In genomic region chr19:1065606-1066109, GRCh38 we compare ENCODE assay signal across 8 cellular contexts. TPM values are rescaled to one million over a fixed set of nuclear protein-coding genes. Genes with fewer than 3 reads are reported as not detected.
DNase-seq lines count a peak whose midpoint lies in the region; ATAC-seq, FAIRE-seq and TF ChIP-seq lines count a peak whose summit lies in the region.

No MANE protein-coding gene starts in this region.

- peaks cover 50% of the 10 kb centered on the region for H3K4me1 ChIP-seq in CD4-positive, alpha-beta memory T cell (ENCODE audit: insufficient read depth, low read length)
- peaks cover 16% of the 10 kb centered on the region for H3K4me1 ChIP-seq in HUES64 (ENCODE audit: insufficient read depth, low read length)
- peaks cover 17% of the 10 kb centered on the region for H3K4me1 ChIP-seq in GM12878 (ENCODE audit: control insufficient read depth, insufficient read depth, low read length)
- H3K4me1 ChIP-seq in mucosa of rectum (ENCODE audit: control insufficient read depth in 2 of 2, insufficient read depth in 2 of 2, low read length in 2 of 2), result peaks cover 30 to 39% of the 10 kb centered on the region in 2 donors
- peaks cover 0 to 38% of the 10 kb centered on the region in 2 donors for H3K4me1 ChIP-seq in right atrium auricular region

- no peak for TF ChIP-seq CTCF in GM12878 (IDR thresholded peaks at IDR 0.05 in 2 of 3, conservative IDR thresholded peaks at IDR 0.05 in 1 of 3; ENCODE audit: control insufficient read depth in 2 of 3, extremely low read depth in 1 of 3, insufficient read depth in 1 of 3, low read depth in 3 of 3, low read length in 3 of 3)
- no peak for TF ChIP-seq CTCF in right atrium auricular region (IDR thresholded peaks at IDR 0.05)

- no peaks in the 10 kb centered on the region for H3K9me3 ChIP-seq in CD4-positive, alpha-beta memory T cell (ENCODE audit: control insufficient read depth in 1 of 2, low read length in 2 of 2)
- no peaks in the 10 kb centered on the region for H3K9me3 ChIP-seq in HUES64 (ENCODE audit: insufficient read depth, low read depth, low read length)
- H3K9me3 ChIP-seq in GM12878 (replicated peaks; ENCODE audit: control insufficient read depth, insufficient read depth, low read length), result no peaks in the 10 kb centered on the region
- no peaks in the 10 kb centered on the region for H3K9me3 ChIP-seq in mucosa of rectum (ENCODE audit: control insufficient read depth in 2 of 2, low read length in 2 of 2)
- H3K9me3 ChIP-seq in right atrium auricular region, result no peaks in the 10 kb centered on the region

- TF ChIP-seq POLR2A in GM12878 (IDR thresholded peaks at IDR 0.05; ENCODE audit: low read depth, low read length), result no peak; the same call in 1 of the 2 replicates

- H3K79me2 ChIP-seq in GM12878 (ENCODE audit: control insufficient read depth, insufficient read depth, low read length), result peaks cover 30% of the 10 kb centered on the region

- H3K4me1 Mint-ChIP-seq in CD4-positive, alpha-beta memory T cell, result peaks cover 21 to 59% (median 38%) of the 10 kb centered on the region in 4 donors

- H2AFZ ChIP-seq in GM12878 (ENCODE audit: control insufficient read depth, low read depth, low read length), result no peak overlapping the region

- peak overlapping the region; percentile 98 for H3K27ac ChIP-seq in CD4-positive, alpha-beta memory T cell (ENCODE audit: low read depth, low read length)
- no peak overlapping the region for H3K27ac ChIP-seq in HUES64 (ENCODE audit: low read depth, low read length)
- no peak overlapping the region for H3K27ac ChIP-seq in GM12878 (ENCODE audit: control insufficient read depth, insufficient read depth)
- H3K27ac ChIP-seq in mucosa of rectum (ENCODE audit: low read depth in 2 of 2, low read length in 2 of 2), result peak overlapping the region; percentile 40 to 57
- no peak overlapping the region for H3K27ac ChIP-seq in right atrium auricular region

- WGBS in HUES64, result 50% methylated on average over 17 of the region's 17 CpGs
- WGBS in GM12878 (ENCODE audit: insufficient coverage, insufficient replicate concordance, low lambda C conversion rate, missing lambda C conversion rate), result 97% methylated on average over 17 of the region's 17 CpGs

- H3K27ac Mint-ChIP-seq in CD4-positive, alpha-beta memory T cell, result peak overlapping the region; percentile 37 to 95 (median 84)

- ATAC-seq in GM12878 (no peak), HG03571 (IDR thresholded peaks at IDR 0.05; ENCODE audit: unreplicated experiment) (no peak), GM18867 (IDR thresholded peaks at IDR 0.05; ENCODE audit: unreplicated experiment) (no peak)

- peak overlapping the region in 6 of 8 donors; percentile 51 to 96 (median 70) for H3K4me3 Mint-ChIP-seq in CD4-positive, alpha-beta memory T cell

- CTCF ChIA-PET in CD4-positive, alpha-beta memory T cell (lab: Charles Lee; ENCODE audit: partially characterized antibody), result interaction anchor here (1.2 to 5.7 kb wide), 14 partner anchors 8 to 44 kb away, joined by 3 to 219 read pairs (median 4); partner anchors contain the start of genes CNN2 and RNU6-2
- CTCF ChIA-PET in GM12878 (lab: Yijun Ruan, JAX), result interaction anchor here (0.8 to 2.2 kb wide), 8 partner anchors 11 to 65 kb away, joined by 3 to 7 read pairs (median 4); partner anchors contain the start of genes ABCA7 and RNU6-2

- H3K27me3 Mint-ChIP-seq in CD4-positive, alpha-beta memory T cell, result no peaks in the 10 kb centered on the region

- no peak overlapping the region for H3K4me3 ChIP-seq in CD4-positive, alpha-beta memory T cell (ENCODE audit: low read length in 2 of 2)
- H3K4me3 ChIP-seq in HUES64 (ENCODE audit: low read length) (peak overlapping the region; percentile 51; the same call in 1 of the 2 replicates), GM12878 (no peak overlapping the region), mucosa of rectum (ENCODE audit: low read length in 2 of 2) (peak overlapping the region; percentile 26 to 59), right atrium auricular region (no peak overlapping the region)

- peaks cover 2% of the 10 kb centered on the region for H3K36me3 ChIP-seq in CD4-positive, alpha-beta memory T cell (ENCODE audit: insufficient read depth, low read length)
- H3K36me3 ChIP-seq in HUES64 (ENCODE audit: insufficient read depth, low read length) (no peaks in the 10 kb centered on the region), GM12878 (ENCODE audit: control insufficient read depth in 2 of 2, insufficient read depth in 2 of 2, low read length in 1 of 2) (peaks cover 0 to 4% of the 10 kb centered on the region in 2 experiments; a peak in 2 of 4 replicates), mucosa of rectum (ENCODE audit: control insufficient read depth in 2 of 2, insufficient read depth in 2 of 2, low read length in 2 of 2) (no peaks in the 10 kb centered on the region), right atrium auricular region (no peaks in the 10 kb centered on the region)

- H4K20me1 ChIP-seq in GM12878 (ENCODE audit: control insufficient read depth, insufficient read depth), result no peaks in the 10 kb centered on the region

- POLR2A ChIA-PET in CD4-positive, alpha-beta memory T cell (lab: Charles Lee; ENCODE audit: partially characterized antibody), result interaction anchor here (1.2 to 57.1 kb wide), 6 partner anchors 2 to 203 kb away, joined by 7 to 3893 read pairs (median 532); partner anchors contain the start of genes ABCA7, ARHGAP45, CIRBP and CNN2
- POLR2A ChIA-PET in GM12878 (lab: Charles Lee), result interaction anchor here (1.2 to 2.8 kb wide), 4 partner anchors 11 to 37 kb away, joined by 4 to 25 read pairs (median 8); no protein-coding TSS in a partner anchor

- in situ Hi-C loops in GM12878 (cut with MboI), result no loop called here

- no peaks in the 10 kb centered on the region for H3K27me3 ChIP-seq in CD4-positive, alpha-beta memory T cell (ENCODE audit: insufficient read depth, low read length)
- peaks cover 47% of the 10 kb centered on the region for H3K27me3 ChIP-seq in HUES64 (ENCODE audit: insufficient read depth, low read length)
- H3K27me3 ChIP-seq in GM12878 (replicated peaks in 1 of 2; ENCODE audit: control insufficient read depth in 2 of 2, insufficient read depth in 2 of 2, low read length in 1 of 2), result no peaks in the 10 kb centered on the region
- H3K27me3 ChIP-seq in mucosa of rectum (ENCODE audit: control insufficient read depth in 2 of 2, insufficient read depth in 2 of 2, low read length in 2 of 2), result peaks cover 5 to 28% of the 10 kb centered on the region in 2 donors
- peaks cover 11 to 22% of the 10 kb centered on the region in 2 donors for H3K27me3 ChIP-seq in right atrium auricular region

- SMC1A ChIA-PET in GM12878 (lab: Charles Lee; ENCODE audit: uncharacterized antibody, unreplicated experiment), result interaction anchor here (1.3 to 2.3 kb wide), 3 partner anchors 10 to 36 kb away, joined by 4 to 11 read pairs (median 5); partner anchors contain the start of gene ABCA7

- peaks cover 13% of the 10 kb centered on the region in 2 donors for H3K36me3 Mint-ChIP-seq in CD4-positive, alpha-beta memory T cell

- no peak overlapping the region for H3K9ac ChIP-seq in HUES64 (ENCODE audit: low read depth, low read length)
- H3K9ac ChIP-seq in GM12878 (ENCODE audit: control insufficient read depth, insufficient read depth, low read length), result no peak overlapping the region
- peak overlapping the region in 1 of 2 donors; percentile 27 for H3K9ac ChIP-seq in mucosa of rectum (ENCODE audit: low read depth in 1 of 2, low read length in 2 of 2)

- no peak for DNase-seq in CD4-positive, alpha-beta memory T cell
- no peak for DNase-seq in GM12878 (ENCODE audit: low read depth, low spot score)
- no peak for DNase-seq in NCI-H146 treated with DMSO at 0.1 percent for 48 hours (lab: John Stamatoyannopoulos, UW; ENCODE audit: unreplicated experiment)
- DNase-seq in right atrium auricular region (ENCODE audit: low spot score), result no peak

- TF ChIP-seq EP300 in GM12878 (IDR thresholded peaks at IDR 0.05; ENCODE audit: borderline replicate concordance in 1 of 2, control insufficient read depth in 1 of 2, low read depth in 2 of 2, low read length in 2 of 2), result no peak

- H3K9me3 Mint-ChIP-seq in CD4-positive, alpha-beta memory T cell, result peaks cover 0 to 5% (median 0%) of the 10 kb centered on the region in 8 donors

- RAD21 ChIA-PET in GM12878 (lab: Charles Lee; ENCODE audit: unreplicated experiment), result interaction anchor here (0.9 to 1.4 kb wide), 3 partner anchors 20 to 68 kb away, joined by 3 to 4 read pairs (median 4); no protein-coding TSS in a partner anchor

- intact Hi-C loops in CD4-positive, alpha-beta memory T cell (cut with micrococcal nuclease), result loop anchor here (1.0 to 2.0 kb wide), 4 partner anchors 23 to 45 kb away; partner anchors contain the start of genes POLR2E, RNU6-2 and TMEM259
- intact Hi-C loops in GM12878 (cut with micrococcal nuclease; ENCODE audit: unreplicated experiment), result no loop called here

- no TSS peak for BruUV-seq in GM12878 (replicated peaks; lab: Mats Ljungman, UMichigan)

- peak overlapping the region; percentile 59; the same call in 1 of the 2 replicates for H3K4me2 ChIP-seq in GM12878 (ENCODE audit: control insufficient read depth, insufficient read depth)

- no peak for TF ChIP-seq RAD21 in GM12878 (IDR thresholded peaks at IDR 0.05; ENCODE audit: insufficient read depth, low read depth, low read length)

- no peak for FAIRE-seq in GM12878 (lab: Jason Lieb, UNC)

RNA-seq across cellular contexts. Expression of gene ARHGAP45, which starts 1.3 kb away (rescaled TPM):
- total RNA-seq in CD4-positive, alpha-beta memory T cell, result 100 to 1,000 TPM; 834 to 836 TPM
- polyA plus RNA-seq in CD4-positive, alpha-beta memory T cell, result 100 to 1,000 TPM; 222 to 501 TPM
- 10.3 TPM for polyA plus RNA-seq in HUES64 (2013, experiment 1 of 2)
- polyA plus RNA-seq in HUES64 (2013, experiment 2 of 2), result 13.8 TPM
- total RNA-seq in GM12878 (2013; cell fraction: nucleolus; rRNA removed), result 190 and 196 TPM in 2 replicates
- total RNA-seq in GM12878 (2014; rRNA removed) (116 and 146 TPM in 2 replicates), GM12878 (2014; rRNA removed; fragmentation: Illumina TruSeq; extraction: Trizol) (21.4 and 26.2 TPM in 2 replicates), GM12878 (2021) (142 and 151 TPM in 2 replicates), right atrium auricular region (10 to 100 TPM in 1 of 2 donors, 1 to 10 TPM in 1; 5.2 to 12.8 TPM)
- 33.0 TPM for polyA plus RNA-seq in GM12878 (2011; ENCODE audit: low read depth)
- polyA plus RNA-seq in GM12878 (2011; rRNA removed) (20.8 and 53.2 TPM in 2 replicates), GM12878 (2014; fragmentation: Illumina TruSeq; extraction: Trizol) (1.4 and 9.8 TPM in 2 replicates), GM12878 (2014; fragmentation: Nextera tagmentation; extraction: Ambion mirVana) (1 to 10 TPM; 1.4 to 7.8 TPM), GM12878 (2014; rRNA removed) (96.0 and 125 TPM in 2 replicates), GM12878 (2016; fragmentation: Nextera tagmentation; extraction: Ambion mirVana) (10 to 100 TPM; 66.6 to 82.6 TPM)
- 64.0 and 103 TPM in 2 replicates for polyA plus RNA-seq in GM12878 (2011; cell fraction: cytosol; rRNA removed)
- 223 and 275 TPM in 2 replicates for polyA plus RNA-seq in GM12878 (2011; cell fraction: nucleus; rRNA removed)
- 85.3 and 105 TPM in 2 replicates for polyA plus RNA-seq in GM12878 (2012)
- polyA minus RNA-seq in GM12878 (2011; rRNA and poly(A)+ RNA removed), result 36.0 and 96.7 TPM in 2 replicates
- polyA minus RNA-seq in GM12878 (2011; cell fraction: cytosol; rRNA and poly(A)+ RNA removed), result 45.4 and 45.7 TPM in 2 replicates
- polyA minus RNA-seq in GM12878 (2011; cell fraction: nucleus; rRNA and poly(A)+ RNA removed), result 32.4 and 52.2 TPM in 2 replicates

RNA-seq across cellular contexts. Expression of gene ABCA7, which starts 25.8 kb away (rescaled TPM):
- 100 to 1,000 TPM; 313 to 319 TPM for total RNA-seq in CD4-positive, alpha-beta memory T cell
- polyA plus RNA-seq in CD4-positive, alpha-beta memory T cell, result 10 to 100 TPM; 10.7 to 11.2 TPM
- polyA plus RNA-seq in HUES64 (2013, experiment 1 of 2), result 5.0 TPM
- 7.0 TPM for polyA plus RNA-seq in HUES64 (2013, experiment 2 of 2)
- 50.3 and 55.4 TPM in 2 replicates for total RNA-seq in GM12878 (2013; cell fraction: nucleolus; rRNA removed)
- 14.9 and 18.1 TPM in 2 replicates for total RNA-seq in GM12878 (2014; rRNA removed)
- total RNA-seq in GM12878 (2014; rRNA removed; fragmentation: Illumina TruSeq; extraction: Trizol), result 5.6 and 7.6 TPM in 2 replicates
- 38.7 and 49.5 TPM in 2 replicates for total RNA-seq in GM12878 (2021)
- polyA plus RNA-seq in GM12878 (2011; ENCODE audit: low read depth), result 16.4 TPM
- 3.3 and 5.5 TPM in 2 replicates for polyA plus RNA-seq in GM12878 (2011; rRNA removed)
- polyA plus RNA-seq in GM12878 (2011; cell fraction: cytosol; rRNA removed), result 7.0 and 10.0 TPM in 2 replicates
- polyA plus RNA-seq in GM12878 (2011; cell fraction: nucleus; rRNA removed), result 81.6 and 107 TPM in 2 replicates
- 15.2 and 21.6 TPM in 2 replicates for polyA plus RNA-seq in GM12878 (2012)
- polyA plus RNA-seq in GM12878 (2014; fragmentation: Illumina TruSeq; extraction: Trizol), result 4.6 and 11.4 TPM in 2 replicates
- polyA plus RNA-seq in GM12878 (2014; fragmentation: Nextera tagmentation; extraction: Ambion mirVana), result 1 to 10 TPM; 1.0 to 2.9 TPM
- polyA plus RNA-seq in GM12878 (2014; rRNA removed), result 26.9 and 36.5 TPM in 2 replicates
- 10 to 100 TPM; 22.0 to 22.1 TPM for polyA plus RNA-seq in GM12878 (2016; fragmentation: Nextera tagmentation; extraction: Ambion mirVana)
- 4.3 and 9.4 TPM in 2 replicates for polyA minus RNA-seq in GM12878 (2011; rRNA and poly(A)+ RNA removed)
- polyA minus RNA-seq in GM12878 (2011; cell fraction: cytosol; rRNA and poly(A)+ RNA removed), result 5.8 and 7.9 TPM in 2 replicates
- polyA minus RNA-seq in GM12878 (2011; cell fraction: nucleus; rRNA and poly(A)+ RNA removed), result 24.3 and 39.7 TPM in 2 replicates
- 1 to 10 TPM; 4.8 to 5.9 TPM for total RNA-seq in right atrium auricular region

RNA-seq across cellular contexts. Expression of gene POLR2E, which starts 29.5 kb away (rescaled TPM):
- total RNA-seq in CD4-positive, alpha-beta memory T cell, result 10 to 100 TPM; 76.0 to 80.0 TPM
- polyA plus RNA-seq in CD4-positive, alpha-beta memory T cell, result 100 to 1,000 TPM; 167 to 197 TPM
- polyA plus RNA-seq in HUES64 (2013, experiment 1 of 2), result 184 TPM
- polyA plus RNA-seq in HUES64 (2013, experiment 2 of 2), result 182 TPM
- total RNA-seq in GM12878 (2013; cell fraction: nucleolus; rRNA removed), result 37.4 and 46.6 TPM in 2 replicates
- 194 and 207 TPM in 2 replicates for total RNA-seq in GM12878 (2014; rRNA removed)
- total RNA-seq in GM12878 (2014; rRNA removed; fragmentation: Illumina TruSeq; extraction: Trizol), result 78.7 and 85.5 TPM in 2 replicates
- total RNA-seq in GM12878 (2021), result 243 and 250 TPM in 2 replicates
- polyA plus RNA-seq in GM12878 (2011; ENCODE audit: low read depth), result 54.0 TPM
- polyA plus RNA-seq in GM12878 (2011; rRNA removed), result 92.4 and 192 TPM in 2 replicates
- 220 and 291 TPM in 2 replicates for polyA plus RNA-seq in GM12878 (2011; cell fraction: cytosol; rRNA removed)
- polyA plus RNA-seq in GM12878 (2011; cell fraction: nucleus; rRNA removed), result 162 and 168 TPM in 2 replicates
- polyA plus RNA-seq in GM12878 (2012), result 184 and 198 TPM in 2 replicates
- polyA plus RNA-seq in GM12878 (2014; fragmentation: Illumina TruSeq; extraction: Trizol), result 10.0 and 142 TPM in 2 replicates
- polyA plus RNA-seq in GM12878 (2014; fragmentation: Nextera tagmentation; extraction: Ambion mirVana), result 10 to 100 TPM in 1 of 2 experiments, 1 to 10 TPM in 1; 4.0 to 17.0 TPM
- polyA plus RNA-seq in GM12878 (2014; rRNA removed), result 367 and 444 TPM in 2 replicates
- polyA plus RNA-seq in GM12878 (2016; fragmentation: Nextera tagmentation; extraction: Ambion mirVana), result 100 to 1,000 TPM; 460 to 487 TPM
- 76.9 and 101 TPM in 2 replicates for polyA minus RNA-seq in GM12878 (2011; rRNA and poly(A)+ RNA removed)
- 70.2 and 78.0 TPM in 2 replicates for polyA minus RNA-seq in GM12878 (2011; cell fraction: cytosol; rRNA and poly(A)+ RNA removed)
- polyA minus RNA-seq in GM12878 (2011; cell fraction: nucleus; rRNA and poly(A)+ RNA removed), result 29.5 and 49.3 TPM in 2 replicates
- total RNA-seq in right atrium auricular region, result 100 to 1,000 TPM; 149 to 252 TPM

RNA-seq across cellular contexts. Expression of gene GPX4, which starts 38.1 kb away (rescaled TPM):
- 100 to 1,000 TPM; 210 to 220 TPM for total RNA-seq in CD4-positive, alpha-beta memory T cell
- 100 to 1,000 TPM; 399 to 406 TPM for polyA plus RNA-seq in CD4-positive, alpha-beta memory T cell
- 361 TPM for polyA plus RNA-seq in HUES64 (2013, experiment 1 of 2)
- polyA plus RNA-seq in HUES64 (2013, experiment 2 of 2), result 387 TPM
- total RNA-seq in GM12878 (2013; cell fraction: nucleolus; rRNA removed), result 30.7 and 37.1 TPM in 2 replicates
- total RNA-seq in GM12878 (2014; rRNA removed) (325 and 388 TPM in 2 replicates), GM12878 (2014; rRNA removed; fragmentation: Illumina TruSeq; extraction: Trizol) (185 and 204 TPM in 2 replicates), GM12878 (2021) (305 and 316 TPM in 2 replicates), right atrium auricular region (100 to 1,000 TPM; 404 to 529 TPM)
- polyA plus RNA-seq in GM12878 (2011; ENCODE audit: low read depth), result 143 TPM
- polyA plus RNA-seq in GM12878 (2011; rRNA removed) (171 and 289 TPM in 2 replicates), GM12878 (2014; fragmentation: Illumina TruSeq; extraction: Trizol) (144 and 257 TPM in 2 replicates), GM12878 (2014; fragmentation: Nextera tagmentation; extraction: Ambion mirVana) (10 to 100 TPM; 33.3 to 99.6 TPM), GM12878 (2014; rRNA removed) (749 and 807 TPM in 2 replicates), GM12878 (2016; fragmentation: Nextera tagmentation; extraction: Ambion mirVana) (100 to 1,000 TPM; 534 to 574 TPM)
- 532 and 769 TPM in 2 replicates for polyA plus RNA-seq in GM12878 (2011; cell fraction: cytosol; rRNA removed)
- 455 and 480 TPM in 2 replicates for polyA plus RNA-seq in GM12878 (2011; cell fraction: nucleus; rRNA removed)
- polyA plus RNA-seq in GM12878 (2012), result 460 and 464 TPM in 2 replicates
- 134 and 182 TPM in 2 replicates for polyA minus RNA-seq in GM12878 (2011; rRNA and poly(A)+ RNA removed)
- 111 and 122 TPM in 2 replicates for polyA minus RNA-seq in GM12878 (2011; cell fraction: cytosol; rRNA and poly(A)+ RNA removed)
- polyA minus RNA-seq in GM12878 (2011; cell fraction: nucleus; rRNA and poly(A)+ RNA removed), result 39.3 and 60.3 TPM in 2 replicates

RNA-seq across cellular contexts. Expression of gene CNN2, which starts 39.2 kb away (rescaled TPM):
- 100 to 1,000 TPM; 263 to 266 TPM for total RNA-seq in CD4-positive, alpha-beta memory T cell
- polyA plus RNA-seq in CD4-positive, alpha-beta memory T cell, result 100 to 1,000 TPM; 444 to 632 TPM
- 281 TPM for polyA plus RNA-seq in HUES64 (2013, experiment 1 of 2)
- 262 TPM for polyA plus RNA-seq in HUES64 (2013, experiment 2 of 2)
- total RNA-seq in GM12878 (2013; cell fraction: nucleolus; rRNA removed), result 28.5 and 30.8 TPM in 2 replicates
- 154 and 195 TPM in 2 replicates for total RNA-seq in GM12878 (2014; rRNA removed)
- total RNA-seq in GM12878 (2014; rRNA removed; fragmentation: Illumina TruSeq; extraction: Trizol), result 95.8 and 115 TPM in 2 replicates
- 289 and 311 TPM in 2 replicates for total RNA-seq in GM12878 (2021)
- polyA plus RNA-seq in GM12878 (2011; ENCODE audit: low read depth), result 64.3 TPM
- polyA plus RNA-seq in GM12878 (2011; rRNA removed), result 28.6 and 54.2 TPM in 2 replicates
- 104 and 118 TPM in 2 replicates for polyA plus RNA-seq in GM12878 (2011; cell fraction: cytosol; rRNA removed)
- polyA plus RNA-seq in GM12878 (2011; cell fraction: nucleus; rRNA removed), result 80.2 and 133 TPM in 2 replicates
- 117 and 149 TPM in 2 replicates for polyA plus RNA-seq in GM12878 (2012)
- 60.1 and 168 TPM in 2 replicates for polyA plus RNA-seq in GM12878 (2014; fragmentation: Illumina TruSeq; extraction: Trizol)
- 10 to 100 TPM; 34.7 to 42.5 TPM for polyA plus RNA-seq in GM12878 (2014; fragmentation: Nextera tagmentation; extraction: Ambion mirVana)
- polyA plus RNA-seq in GM12878 (2014; rRNA removed), result 177 and 213 TPM in 2 replicates
- 100 to 1,000 TPM; 269 to 273 TPM for polyA plus RNA-seq in GM12878 (2016; fragmentation: Nextera tagmentation; extraction: Ambion mirVana)
- polyA minus RNA-seq in GM12878 (2011; rRNA and poly(A)+ RNA removed), result 71.8 and 98.5 TPM in 2 replicates
- polyA minus RNA-seq in GM12878 (2011; cell fraction: cytosol; rRNA and poly(A)+ RNA removed), result 91.4 and 128 TPM in 2 replicates
- 14.9 and 31.0 TPM in 2 replicates for polyA minus RNA-seq in GM12878 (2011; cell fraction: nucleus; rRNA and poly(A)+ RNA removed)
- 10 to 100 TPM; 47.8 to 48.5 TPM for total RNA-seq in right atrium auricular region

Comparison
In these comparisons a context has a peak if more than half of its experiments do, and no peak if none do; other contexts are left out.
1. H3K27ac ChIP-seq: peak in CD4-positive, alpha-beta memory T cell (single experiment) and mucosa of rectum (2 of 2); none in HUES64 (single experiment), GM12878 (single experiment) and right atrium auricular region (0 of 2).
2. H3K4me3 ChIP-seq: peak in HUES64 (single experiment) and mucosa of rectum (2 of 2); none in CD4-positive, alpha-beta memory T cell (0 of 2), GM12878 (single experiment) and right atrium auricular region (0 of 2).
3. RNA of gene ARHGAP45, which starts 1.3 kb away (total RNA-seq): 834 to 836 TPM in CD4-positive, alpha-beta memory T cell; 21.4 to 196 TPM in GM12878 and 5.2 to 12.8 TPM in right atrium auricular region; every median in the first group is over 4 times any median in the second.
4. RNA of gene ABCA7, which starts 25.8 kb away (total RNA-seq): 313 to 319 TPM in CD4-positive, alpha-beta memory T cell; 5.6 to 55.4 TPM in GM12878 and 4.8 to 5.9 TPM in right atrium auricular region; every median in the first group is over 4 times any median in the second.